26 cellular contexts compared by ENCODE assay signal in genomic region chr11:27611390-27611789, GRCh38.
"Had no signal": no experiment of that assay in that cellular context is flagged by ENCODE, and none has a peak within 500 bp of the region (broad histone marks: within the 10 kb centered on the region; RNA-seq: fewer than 3 reads in every experiment).

No MANE protein-coding gene starts in this region.

- H3K4me3 ChIP-seq: colonic mucosa, esophagus squamous epithelium, gastrocnemius medialis, heart right ventricle, left lung, lower lobe of right lung, mucosa of descending colon had no signal

- H3K27ac Mint-ChIP-seq: dendritic cell treated with granulocyte-macrophage colony-stimulating factor and Interleukin-4, amounts not matched to agents 40 ng/mL and 50 ng/mL, for 4 days; effector memory CD8-positive, alpha-beta T cell; endodermal cell; mesothelial cell of epicardium; naive B cell had no signal

- H3K9me3 Mint-ChIP-seq: dendritic cell treated with granulocyte-macrophage colony-stimulating factor and Interleukin-4, amounts not matched to agents 40 ng/mL and 50 ng/mL, for 4 days; effector memory CD8-positive, alpha-beta T cell; endodermal cell; mesothelial cell of epicardium; naive B cell had no signal

- H3K27ac ChIP-seq: colonic mucosa, epithelial cell of prostate, esophagus squamous epithelium, gastrocnemius medialis, heart right ventricle, left lung, lower lobe of right lung had no signal

- H3K36me3 Mint-ChIP-seq: mesothelial cell of epicardium, naive B cell had no signal

- ATAC-seq: effector memory CD8-positive, alpha-beta T cell; esophagus mucosa; gastrocnemius medialis; heart right ventricle; left cardiac atrium; left lung; left ventricle myocardium superior; lower lobe of right lung; mucosa of descending colon had no signal

- H3K4me3 Mint-ChIP-seq: dendritic cell treated with granulocyte-macrophage colony-stimulating factor and Interleukin-4, amounts not matched to agents 40 ng/mL and 50 ng/mL, for 4 days; effector memory CD8-positive, alpha-beta T cell; endodermal cell; mesothelial cell of epicardium; naive B cell had no signal

- DNase-seq: colonic mucosa; cortex of kidney; effector CD8-positive, alpha-beta T cell; effector memory CD8-positive, alpha-beta T cell; endodermal cell; erythroblast; esophagus squamous epithelium; foreskin melanocyte; gastrocnemius medialis; glutamatergic neuron; head of caudate nucleus; heart right ventricle; hippocampal formation; left cardiac atrium; left lung; left ventricle myocardium superior; lower lobe of right lung; mucosa of descending colon; naive B cell had no signal

- H3K9me3 ChIP-seq: colonic mucosa, esophagus squamous epithelium, gastrocnemius medialis, heart right ventricle, left lung, lower lobe of right lung, mucosa of descending colon had no signal

- H3K36me3 ChIP-seq: colonic mucosa, esophagus squamous epithelium, gastrocnemius medialis, heart right ventricle, left lung, lower lobe of right lung had no signal

- H3K4me1 ChIP-seq: colonic mucosa, esophagus squamous epithelium, gastrocnemius medialis, heart right ventricle, left lung, lower lobe of right lung had no signal

- H3K27me3 Mint-ChIP-seq: dendritic cell treated with granulocyte-macrophage colony-stimulating factor and Interleukin-4, amounts not matched to agents 40 ng/mL and 50 ng/mL, for 4 days; effector memory CD8-positive, alpha-beta T cell; naive B cell had no signal

- H3K27me3 ChIP-seq: colonic mucosa, esophagus squamous epithelium, gastrocnemius medialis, heart right ventricle, left lung had no signal

- FAIRE-seq: endometrium, islet of Langerhans, keratinocyte had no signal

- H3K4me1 Mint-ChIP-seq: endodermal cell, mesothelial cell of epicardium, naive B cell had no signal
